Comparison of ENCODE assay signal across 6 cellular contexts in the genomic region with DNA sequence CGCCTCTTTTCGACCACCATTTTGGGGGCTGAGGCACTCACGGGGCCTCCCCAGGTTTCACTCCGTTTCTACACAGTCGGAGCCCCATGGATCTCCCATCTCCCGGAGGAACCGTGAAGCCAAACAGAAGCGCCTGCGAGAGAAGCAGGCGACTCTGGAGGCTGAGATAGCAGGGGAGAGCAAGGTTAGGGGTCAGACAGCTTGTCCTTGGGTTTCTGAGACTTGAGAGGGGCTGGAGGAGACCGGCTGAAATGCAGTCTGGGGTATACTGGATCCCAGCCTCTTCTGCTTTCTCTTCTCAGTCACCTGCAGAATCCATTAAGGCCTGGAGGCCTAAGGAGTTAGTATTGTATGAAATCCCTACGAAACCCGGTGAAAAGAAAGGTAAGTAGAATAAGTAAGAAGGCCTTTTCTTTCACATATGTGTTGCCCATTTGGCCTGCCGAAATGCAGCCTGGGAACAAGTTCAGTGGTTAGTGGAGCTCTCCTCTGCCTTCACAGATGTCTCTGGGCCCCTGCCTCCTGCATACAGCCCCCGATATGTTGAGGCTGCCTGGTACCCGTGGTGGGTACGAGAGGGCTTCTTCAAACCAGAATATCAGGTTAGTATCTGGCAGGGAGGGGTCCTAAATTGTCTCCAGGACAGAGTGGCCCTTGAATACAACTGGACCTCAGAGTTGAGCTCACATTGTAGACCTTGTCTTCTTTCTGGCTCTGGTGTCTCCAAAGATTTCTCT. TPM values are rescaled to one million over a fixed set of nuclear protein-coding genes. Genes with fewer than 3 reads are reported as not detected.
DNase-seq lines count a peak whose midpoint lies in the region; ATAC-seq and TF ChIP-seq lines count a peak whose summit lies in the region.

No MANE protein-coding gene starts in this region.

- H3K9me3 ChIP-seq in Peyer's patch (no peaks in the 10 kb centered on the region), endocrine pancreas (ENCODE audit: control insufficient read depth, low read length) (no peaks in the 10 kb centered on the region)

- no peak for TF ChIP-seq POLR2A in Peyer's patch (IDR thresholded peaks at IDR 0.05)

- H3K27me3 ChIP-seq in Peyer's patch: no peaks in the 10 kb centered on the region
- no peaks in the 10 kb centered on the region for H3K27me3 ChIP-seq in endocrine pancreas (ENCODE audit: control insufficient read depth, insufficient read depth, low read length)

- peaks cover 0 to 35% (median 0%) of the 10 kb centered on the region in 3 donors for H3K36me3 ChIP-seq in Peyer's patch
- H3K36me3 ChIP-seq in endocrine pancreas (ENCODE audit: control insufficient read depth, insufficient read depth, low read length): no peaks in the 10 kb centered on the region

- no peak for ATAC-seq in HG03571 (IDR thresholded peaks at IDR 0.05; ENCODE audit: unreplicated experiment)

- H3K27ac ChIP-seq in Peyer's patch: peak overlapping the region; percentile 69 to 94 (median 90)

- H3K4me3 ChIP-seq in Peyer's patch (peak overlapping the region; percentile 47 to 82 (median 75)), endocrine pancreas (ENCODE audit: control insufficient read depth, insufficient read depth, low read length) (peak overlapping the region; percentile 60), skeletal muscle cell (ENCODE audit: low read depth, low read length) (peak overlapping the region; percentile 53)

- peaks cover 3 to 17% (median 10%) of the 10 kb centered on the region in 4 donors for H3K4me1 ChIP-seq in Peyer's patch
- no peaks in the 10 kb centered on the region for H3K4me1 ChIP-seq in endocrine pancreas (ENCODE audit: control insufficient read depth, insufficient read depth, low read length)

- peak overlapping the region; percentile 94 for H3K9ac ChIP-seq in endocrine pancreas (ENCODE audit: control insufficient read depth, insufficient read depth, low read length)

- DNase-seq in Peyer's patch (no peak), skeletal muscle cell (ENCODE audit: low read depth) (no peak), SIG-M5 treated with dmso at 0.1 percent for 504 hours (lab: John Stamatoyannopoulos, UW; ENCODE audit: unreplicated experiment) (no peak), mesenteric fat pad (ENCODE audit: low spot score) (no peak)

- no peak for TF ChIP-seq CTCF in Peyer's patch (IDR thresholded peaks at IDR 0.05)

RNA-seq across cellular contexts. Expression of gene VARS2, which starts 1.0 kb away (rescaled TPM):
- 10 to 100 TPM; 24.2 to 40.0 (median 31.1) TPM for total RNA-seq in Peyer's patch
- total RNA-seq in mesenteric fat pad: 23.5 TPM

RNA-seq across cellular contexts. Expression of gene GTF2H4, which starts 7.0 kb away (rescaled TPM):
- total RNA-seq in Peyer's patch (10 to 100 TPM; 10.7 to 21.3 (median 17.0) TPM), mesenteric fat pad (44.4 TPM)

RNA-seq across cellular contexts. Expression of gene SFTA2, which starts 16.9 kb away (rescaled TPM):
- total RNA-seq in Peyer's patch (not detected), mesenteric fat pad (not detected)

RNA-seq across cellular contexts. Expression of gene MUCL3, which starts 25.8 kb away (rescaled TPM):
- total RNA-seq in Peyer's patch: under 1 TPM in 1 of 4 donors, not detected in 3; 0.18 TPM
- not detected for total RNA-seq in mesenteric fat pad

RNA-seq across cellular contexts. Expression of gene DDR1, which starts 30.7 kb away (rescaled TPM):
- total RNA-seq in Peyer's patch (100 to 1,000 TPM in 3 of 4 donors, 10 to 100 TPM in 1; 70.1 to 166 (median 143) TPM), mesenteric fat pad (82.1 TPM)
